In genomic region chr10:121442086-121442485, GRCh38 we compare ENCODE assay signal across 17 cellular contexts.
"Had no signal": no experiment of that assay in that cellular context is flagged by ENCODE, and none has a peak within 500 bp of the region (broad histone marks: within the 10 kb centered on the region; RNA-seq: fewer than 3 reads in every experiment).

No MANE protein-coding gene starts in this region.

- DNase-seq: activated CD4-positive, alpha-beta T cell treated with anti-CD3 and anti-CD28 coated beads, Interleukin-2, amount 50 U/mL, for 1 hour; activated CD4-positive, CD25-positive, alpha-beta regulatory T cell treated with anti-CD3 and anti-CD28 coated beads, Interleukin-2, amount 50 U/mL, for 72 hours; activated CD8-positive, alpha-beta T cell treated with anti-CD3 and anti-CD28 coated beads, Interleukin-2, amount 10 ng/mL, durations not matched to agents 7 days and 5 days; activated gamma-delta T cell; activated naive CD4-positive, alpha-beta T cell treated with anti-CD3 and anti-CD28 coated beads, Interleukin-2, amount 50 U/mL, for 16 hours; activated naive CD8-positive, alpha-beta T cell treated with anti-CD3 and anti-CD28 coated beads, Interleukin-2, amount 50 U/mL, for 24 hours; effector CD8-positive, alpha-beta T cell; erythroblast; foreskin fibroblast; left ventricle myocardium superior; mammary epithelial cell; pancreas; stimulated activated CD8-positive, alpha-beta memory T cell treated with anti-CD3 and anti-CD28 coated beads, Interleukin-4, amount 100 ng/mL, for 48 hours; stimulated activated naive CD4-positive, alpha-beta T cell; SW 1271; T-helper 2 cell; WERI-Rb-1 had no signal
